Comparison of ENCODE assay signal across 1 cellular context in the genomic region with DNA sequence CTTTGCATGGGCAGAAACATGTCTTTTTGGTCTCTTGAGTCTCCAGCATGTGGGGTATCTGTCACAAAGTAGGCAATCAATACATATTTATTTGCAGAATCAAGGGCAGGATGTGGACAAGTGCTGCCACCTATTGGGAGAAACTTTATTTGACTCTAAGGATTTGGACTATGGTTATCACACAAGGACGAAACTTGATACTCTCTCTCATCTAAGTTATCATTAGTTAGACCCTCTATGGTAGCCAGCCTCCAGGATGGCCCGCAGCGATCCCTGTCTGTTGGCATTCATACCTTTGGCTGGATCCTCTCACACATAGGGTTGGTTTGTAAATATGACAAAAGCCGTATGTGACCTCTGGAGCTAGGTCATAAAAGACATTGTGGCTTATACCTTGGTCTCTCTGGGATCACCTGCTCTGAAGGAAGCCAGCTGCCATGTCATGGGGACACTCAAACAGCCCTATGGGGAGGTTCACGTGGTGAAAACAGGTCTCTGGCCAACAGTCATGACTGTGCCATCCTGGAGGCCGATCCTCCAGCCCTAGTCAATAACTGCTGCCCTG.
TF ChIP-seq lines count a peak whose summit lies in the region.

No MANE protein-coding gene starts in this region.

TF ChIP-seq in GM23338, 12 proteins besides CTCF, POLR2A, EP300 and RAD21 (continued from another document):
- TF ChIP-seq EZH2 (IDR thresholded peaks at IDR 0.05; ENCODE audit: low read depth, unreplicated experiment) = no peak
- TF ChIP-seq CREB1 (CRISPR knock-in tag; IDR thresholded peaks at IDR 0.05; ENCODE audit: low read depth) = no peak
- TF ChIP-seq STAT1 (IDR thresholded peaks at IDR 0.05; ENCODE audit: unreplicated experiment) = no peak
- TF ChIP-seq POLR2AphosphoS5 (IDR thresholded peaks at IDR 0.05; ENCODE audit: low read depth) = no peak
- TF ChIP-seq EZH2phosphoT487 (IDR thresholded peaks at IDR 0.05; ENCODE audit: unreplicated experiment) = no peak
- TF ChIP-seq ZNF114 (CRISPR knock-in tag; IDR thresholded peaks at IDR 0.05) = no peak
- TF ChIP-seq, protein P1, sequence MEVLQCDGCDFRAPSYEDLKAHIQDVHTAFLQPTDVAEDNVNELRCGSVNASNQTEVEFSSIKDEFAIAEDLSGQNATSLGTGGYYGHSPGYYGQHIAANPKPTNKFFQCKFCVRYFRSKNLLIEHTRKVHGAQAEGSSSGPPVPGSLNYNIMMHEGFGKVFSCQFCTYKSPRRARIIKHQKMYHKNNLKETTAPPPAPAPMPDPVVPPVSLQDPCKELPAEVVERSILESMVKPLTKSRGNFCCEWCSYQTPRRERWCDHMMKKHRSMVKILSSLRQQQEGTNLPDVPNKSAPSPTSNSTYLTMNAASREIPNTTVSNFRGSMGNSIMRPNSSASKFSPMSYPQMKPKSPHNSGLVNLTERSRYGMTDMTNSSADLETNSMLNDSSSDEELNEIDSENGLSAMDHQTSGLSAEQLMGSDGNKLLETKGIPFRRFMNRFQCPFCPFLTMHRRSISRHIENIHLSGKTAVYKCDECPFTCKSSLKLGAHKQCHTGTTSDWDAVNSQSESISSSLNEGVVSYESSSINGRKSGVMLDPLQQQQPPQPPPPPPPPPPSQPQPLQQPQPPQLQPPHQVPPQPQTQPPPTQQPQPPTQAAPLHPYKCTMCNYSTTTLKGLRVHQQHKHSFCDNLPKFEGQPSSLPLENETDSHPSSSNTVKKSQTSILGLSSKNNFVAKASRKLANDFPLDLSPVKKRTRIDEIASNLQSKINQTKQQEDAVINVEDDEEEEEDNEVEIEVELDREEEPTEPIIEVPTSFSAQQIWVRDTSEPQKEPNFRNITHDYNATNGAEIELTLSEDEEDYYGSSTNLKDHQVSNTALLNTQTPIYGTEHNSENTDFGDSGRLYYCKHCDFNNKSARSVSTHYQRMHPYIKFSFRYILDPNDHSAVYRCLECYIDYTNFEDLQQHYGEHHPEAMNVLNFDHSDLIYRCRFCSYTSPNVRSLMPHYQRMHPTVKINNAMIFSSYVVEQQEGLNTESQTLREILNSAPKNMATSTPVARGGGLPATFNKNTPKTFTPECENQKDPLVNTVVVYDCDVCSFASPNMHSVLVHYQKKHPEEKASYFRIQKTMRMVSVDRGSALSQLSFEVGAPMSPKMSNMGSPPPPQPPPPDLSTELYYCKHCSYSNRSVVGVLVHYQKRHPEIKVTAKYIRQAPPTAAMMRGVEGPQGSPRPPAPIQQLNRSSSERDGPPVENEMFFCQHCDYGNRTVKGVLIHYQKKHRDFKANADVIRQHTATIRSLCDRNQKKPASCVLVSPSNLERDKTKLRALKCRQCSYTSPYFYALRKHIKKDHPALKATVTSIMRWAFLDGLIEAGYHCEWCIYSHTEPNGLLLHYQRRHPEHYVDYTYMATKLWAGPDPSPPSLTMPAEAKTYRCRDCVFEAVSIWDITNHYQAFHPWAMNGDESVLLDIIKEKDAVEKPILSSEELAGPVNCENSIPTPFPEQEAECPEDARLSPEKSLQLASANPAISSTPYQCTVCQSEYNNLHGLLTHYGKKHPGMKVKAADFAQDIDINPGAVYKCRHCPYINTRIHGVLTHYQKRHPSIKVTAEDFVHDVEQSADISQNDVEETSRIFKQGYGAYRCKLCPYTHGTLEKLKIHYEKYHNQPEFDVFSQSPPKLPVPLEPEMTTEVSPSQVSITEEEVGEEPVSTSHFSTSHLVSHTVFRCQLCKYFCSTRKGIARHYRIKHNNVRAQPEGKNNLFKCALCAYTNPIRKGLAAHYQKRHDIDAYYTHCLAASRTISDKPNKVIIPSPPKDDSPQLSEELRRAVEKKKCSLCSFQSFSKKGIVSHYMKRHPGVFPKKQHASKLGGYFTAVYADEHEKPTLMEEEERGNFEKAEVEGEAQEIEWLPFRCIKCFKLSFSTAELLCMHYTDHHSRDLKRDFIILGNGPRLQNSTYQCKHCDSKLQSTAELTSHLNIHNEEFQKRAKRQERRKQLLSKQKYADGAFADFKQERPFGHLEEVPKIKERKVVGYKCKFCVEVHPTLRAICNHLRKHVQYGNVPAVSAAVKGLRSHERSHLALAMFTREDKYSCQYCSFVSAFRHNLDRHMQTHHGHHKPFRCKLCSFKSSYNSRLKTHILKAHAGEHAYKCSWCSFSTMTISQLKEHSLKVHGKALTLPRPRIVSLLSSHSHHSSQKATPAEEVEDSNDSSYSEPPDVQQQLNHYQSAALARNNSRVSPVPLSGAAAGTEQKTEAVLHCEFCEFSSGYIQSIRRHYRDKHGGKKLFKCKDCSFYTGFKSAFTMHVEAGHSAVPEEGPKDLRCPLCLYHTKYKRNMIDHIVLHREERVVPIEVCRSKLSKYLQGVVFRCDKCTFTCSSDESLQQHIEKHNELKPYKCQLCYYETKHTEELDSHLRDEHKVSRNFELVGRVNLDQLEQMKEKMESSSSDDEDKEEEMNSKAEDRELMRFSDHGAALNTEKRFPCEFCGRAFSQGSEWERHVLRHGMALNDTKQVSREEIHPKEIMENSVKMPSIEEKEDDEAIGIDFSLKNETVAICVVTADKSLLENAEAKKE (CRISPR knock-in tag; IDR thresholded peaks at IDR 0.05) = no peak
- no peak for TF ChIP-seq ZNF331 (CRISPR knock-in tag; IDR thresholded peaks at IDR 0.05; ENCODE audit: low read depth)
